In the genomic region with DNA sequence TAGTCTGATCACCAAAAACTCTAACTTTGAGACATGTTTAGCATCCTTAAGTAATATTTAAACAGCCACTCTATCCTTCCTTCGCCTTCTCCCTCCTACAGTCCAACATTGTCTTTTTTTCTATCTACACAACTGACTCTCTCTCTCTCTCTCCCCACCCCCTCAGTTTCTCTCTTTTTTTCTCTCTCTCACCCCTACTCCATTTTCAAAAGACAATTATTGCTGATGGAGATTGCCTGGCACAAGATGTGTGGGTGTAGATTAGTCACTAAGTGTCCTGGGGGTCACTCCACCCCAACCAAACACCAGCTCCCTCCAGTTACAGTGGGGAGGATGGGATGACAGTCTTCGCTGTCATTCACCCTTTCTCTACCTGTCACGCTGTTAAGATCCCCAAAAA, we compare ENCODE assay signal across 8 cellular contexts.
"Had no signal": no experiment of that assay in that cellular context is flagged by ENCODE, and none has a peak within 500 bp of the region (broad histone marks: within the 10 kb centered on the region; RNA-seq: fewer than 3 reads in every experiment).

No MANE protein-coding gene starts in this region.

- H3K4me3 ChIP-seq: GM12878 had no signal

- DNase-seq: GDM1, GF-D8 had no signal

- ATAC-seq: GM12878 had no signal

- FAIRE-seq: G401.6, GM12878, GM12891, GM12892, GM18507, GM19239 had no signal
